ENCODE assay signal across 1 cellular context in the genomic region with DNA sequence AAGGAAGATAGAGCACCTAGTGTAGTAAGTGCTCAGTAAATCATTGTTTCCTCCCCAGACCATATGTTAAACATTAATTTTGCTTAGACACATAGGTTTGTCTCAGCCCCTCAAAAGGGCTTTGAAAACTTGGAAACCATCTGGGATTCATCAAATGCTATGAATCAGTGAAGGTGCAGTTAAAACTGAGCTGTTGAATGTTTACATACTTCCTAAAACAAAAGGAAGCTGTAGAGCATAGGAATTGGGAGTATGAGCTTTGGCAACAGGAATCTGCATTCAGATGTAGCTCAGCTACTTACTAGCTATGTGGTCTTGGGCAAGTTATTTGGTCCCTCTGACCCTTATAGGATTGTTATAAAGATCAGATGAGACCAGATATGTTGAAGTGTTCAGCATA.
TF ChIP-seq lines count a peak whose summit lies in the region.

No MANE protein-coding gene starts in this region.

TF ChIP-seq in GM23338, 12 proteins besides CTCF, POLR2A, EP300 and RAD21:
- TF ChIP-seq ZNF462 (CRISPR knock-in tag; IDR thresholded peaks at IDR 0.05) (no peak), ETS1 (IDR thresholded peaks at IDR 0.05) (no peak), CREB1 (CRISPR knock-in tag; IDR thresholded peaks at IDR 0.05; ENCODE audit: low read depth) (no peak), POLR2AphosphoS5 (IDR thresholded peaks at IDR 0.05; ENCODE audit: low read depth) (no peak), ZNF331 (CRISPR knock-in tag; IDR thresholded peaks at IDR 0.05; ENCODE audit: low read depth) (no peak), EZH2phosphoT487 (IDR thresholded peaks at IDR 0.05; ENCODE audit: unreplicated experiment) (no peak), ZNF114 (CRISPR knock-in tag; IDR thresholded peaks at IDR 0.05) (no peak), JUNB (IDR thresholded peaks at IDR 0.05; ENCODE audit: unreplicated experiment) (no peak), NANOG (IDR thresholded peaks at IDR 0.05; ENCODE audit: borderline replicate concordance) (no peak), EZH2 (IDR thresholded peaks at IDR 0.05; ENCODE audit: low read depth, unreplicated experiment) (no peak), STAT1 (IDR thresholded peaks at IDR 0.05; ENCODE audit: unreplicated experiment) (no peak)
- TF ChIP-seq, protein P1, sequence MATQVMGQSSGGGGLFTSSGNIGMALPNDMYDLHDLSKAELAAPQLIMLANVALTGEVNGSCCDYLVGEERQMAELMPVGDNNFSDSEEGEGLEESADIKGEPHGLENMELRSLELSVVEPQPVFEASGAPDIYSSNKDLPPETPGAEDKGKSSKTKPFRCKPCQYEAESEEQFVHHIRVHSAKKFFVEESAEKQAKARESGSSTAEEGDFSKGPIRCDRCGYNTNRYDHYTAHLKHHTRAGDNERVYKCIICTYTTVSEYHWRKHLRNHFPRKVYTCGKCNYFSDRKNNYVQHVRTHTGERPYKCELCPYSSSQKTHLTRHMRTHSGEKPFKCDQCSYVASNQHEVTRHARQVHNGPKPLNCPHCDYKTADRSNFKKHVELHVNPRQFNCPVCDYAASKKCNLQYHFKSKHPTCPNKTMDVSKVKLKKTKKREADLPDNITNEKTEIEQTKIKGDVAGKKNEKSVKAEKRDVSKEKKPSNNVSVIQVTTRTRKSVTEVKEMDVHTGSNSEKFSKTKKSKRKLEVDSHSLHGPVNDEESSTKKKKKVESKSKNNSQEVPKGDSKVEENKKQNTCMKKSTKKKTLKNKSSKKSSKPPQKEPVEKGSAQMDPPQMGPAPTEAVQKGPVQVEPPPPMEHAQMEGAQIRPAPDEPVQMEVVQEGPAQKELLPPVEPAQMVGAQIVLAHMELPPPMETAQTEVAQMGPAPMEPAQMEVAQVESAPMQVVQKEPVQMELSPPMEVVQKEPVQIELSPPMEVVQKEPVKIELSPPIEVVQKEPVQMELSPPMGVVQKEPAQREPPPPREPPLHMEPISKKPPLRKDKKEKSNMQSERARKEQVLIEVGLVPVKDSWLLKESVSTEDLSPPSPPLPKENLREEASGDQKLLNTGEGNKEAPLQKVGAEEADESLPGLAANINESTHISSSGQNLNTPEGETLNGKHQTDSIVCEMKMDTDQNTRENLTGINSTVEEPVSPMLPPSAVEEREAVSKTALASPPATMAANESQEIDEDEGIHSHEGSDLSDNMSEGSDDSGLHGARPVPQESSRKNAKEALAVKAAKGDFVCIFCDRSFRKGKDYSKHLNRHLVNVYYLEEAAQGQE (IDR thresholded peaks at IDR 0.05; ENCODE audit: unreplicated experiment), result no peak
